23 cellular contexts compared by ENCODE assay signal in genomic region chr2:128420776-128421175, GRCh38.
DNase-seq lines count a peak whose midpoint lies in the region; ATAC-seq and TF ChIP-seq lines count a peak whose summit lies in the region.
"Had no signal": no experiment of that assay in that cellular context is flagged by ENCODE, and none has a peak within 500 bp of the region (broad histone marks: within the 10 kb centered on the region; RNA-seq: fewer than 3 reads in every experiment).

No MANE protein-coding gene starts in this region.

- H3K9ac ChIP-seq in BLaER1 (no peak overlapping the region), DND-41 (ENCODE audit: low read depth, low read length) (no peak overlapping the region)
- H3K9ac ChIP-seq: KMS-11, parathyroid adenoma had no signal

- in situ Hi-C loops in GM13977 (cut with MboI; ENCODE audit: low pct_unique_long_range_greater_than_20kb, low sequenced_read_pairs, unreplicated experiment), result no loop called here

- DNase-seq in DND-41, result peak; percentile 0
- peak; percentile 19 for DNase-seq in coronary artery (ENCODE audit: low spot score)
- DNase-seq in sciatic nerve (ENCODE audit: low spot score), result peak; percentile 35
- no peak for DNase-seq in GM13977 (ENCODE audit: low spot score)
- DNase-seq: activated CD8-positive, alpha-beta T cell treated with anti-CD3 and anti-CD28 coated beads, Interleukin-2, amount 10 ng/mL, durations not matched to agents 7 days and 5 days; activated naive CD8-positive, alpha-beta T cell treated with anti-CD3 and anti-CD28 coated beads, Interleukin-2, amount 50 U/mL, for 24 hours; CD4-positive, alpha-beta memory T cell; DMS 273 treated with DMSO at 0.1 percent for 48 hours; glutamatergic neuron; lower lobe of right lung; NCI-H1436 treated with DMSO at 0.1 percent for 48 hours; NCI-H748 treated with DMSO at 0.1 percent for 48 hours had no signal

- H3K79me2 ChIP-seq in DND-41 (ENCODE audit: insufficient read depth, low read length), result no peaks in the 10 kb centered on the region
- H3K79me2 ChIP-seq: parathyroid adenoma had no signal

- no peaks in the 10 kb centered on the region for H3K27me3 ChIP-seq in BLaER1
- no peaks in the 10 kb centered on the region for H3K27me3 ChIP-seq in DND-41 (ENCODE audit: insufficient read depth, low read length, poor library complexity)
- H3K27me3 ChIP-seq: right atrium auricular region, SJSA1, upper lobe of left lung had no signal

- intact Hi-C loops in sciatic nerve (cut with DNase I), result no loop called here

- H3K27ac ChIP-seq in BLaER1 (no peak overlapping the region), DND-41 (ENCODE audit: low read length) (no peak overlapping the region), coronary artery (no peak overlapping the region)
- H3K27ac ChIP-seq: epithelial cell of prostate, KMS-11, lower lobe of right lung, parathyroid adenoma, right atrium auricular region, SJSA1, upper lobe of left lung had no signal

- peaks cover 43% of the 10 kb centered on the region for H3K9me3 ChIP-seq in BLaER1
- H3K9me3 ChIP-seq in DND-41 (ENCODE audit: insufficient read depth, low read length, severe bottlenecking), result no peaks in the 10 kb centered on the region
- H3K9me3 ChIP-seq: lower lobe of right lung, mucosa of descending colon, right atrium auricular region, SJSA1 had no signal

- no peak overlapping the region for H2AFZ ChIP-seq in DND-41 (ENCODE audit: low read depth, low read length)
- H2AFZ ChIP-seq: parathyroid adenoma had no signal

- no peak overlapping the region for H3K4me3 ChIP-seq in BLaER1
- no peak overlapping the region for H3K4me3 ChIP-seq in DND-41 (ENCODE audit: low read depth in 1 of 2, low read length in 2 of 2)
- H3K4me3 ChIP-seq in coronary artery, result no peak overlapping the region
- H3K4me3 ChIP-seq: lower lobe of right lung, mucosa of descending colon, right atrium auricular region, SJSA1, upper lobe of left lung had no signal

- H3K4me2 ChIP-seq in BLaER1 (peak overlapping the region; percentile 48), DND-41 (ENCODE audit: insufficient read depth, low read length) (no peak overlapping the region)
- H3K4me2 ChIP-seq: KMS-11 had no signal

- H4K20me1 ChIP-seq in BLaER1 (no peaks in the 10 kb centered on the region), DND-41 (ENCODE audit: insufficient read depth, low read length) (no peaks in the 10 kb centered on the region)

- ATAC-seq in DND-41 (ENCODE audit: insufficient read depth, low read depth) (no peak), sciatic nerve (no peak), GM21447 (IDR thresholded peaks at IDR 0.05; ENCODE audit: unreplicated experiment) (no peak), HG02588 (IDR thresholded peaks at IDR 0.05; ENCODE audit: unreplicated experiment) (no peak)
- ATAC-seq: activated CD4-positive, CD25-positive, alpha-beta regulatory T cell treated with anti-CD3 and anti-CD28 coated beads, Interleukin-2, amount 50 U/mL, for 24 hours; activated CD8-positive, alpha-beta T cell treated with anti-CD3 and anti-CD28 coated beads, Interleukin-2, amount 10 ng/mL, durations not matched to agents 7 days and 5 days; activated naive CD8-positive, alpha-beta T cell treated with anti-CD3 and anti-CD28 coated beads, Interleukin-2, amount 50 U/mL, for 24 hours; lower lobe of right lung; mucosa of descending colon had no signal

- TF ChIP-seq CTCF in DND-41 (IDR thresholded peaks at IDR 0.05; ENCODE audit: borderline replicate concordance, extremely low read depth, low read length, poor library complexity, severe bottlenecking) (no peak), coronary artery (IDR thresholded peaks at IDR 0.05) (no peak), GM13977 (IDR thresholded peaks at IDR 0.05; ENCODE audit: extremely low read depth, insufficient read depth, missing control alignments) (no peak)

- no peaks in the 10 kb centered on the region for H3K36me3 ChIP-seq in BLaER1
- H3K36me3 ChIP-seq in DND-41 (ENCODE audit: insufficient read depth, low read length), result no peaks in the 10 kb centered on the region
- H3K36me3 ChIP-seq: lower lobe of right lung, right atrium auricular region, SJSA1, upper lobe of left lung had no signal

- peaks cover 31% of the 10 kb centered on the region for H3K4me1 ChIP-seq in BLaER1
- peaks cover 36% of the 10 kb centered on the region for H3K4me1 ChIP-seq in DND-41 (ENCODE audit: insufficient read depth, low read length)
- H3K4me1 ChIP-seq: lower lobe of right lung, parathyroid adenoma, right atrium auricular region had no signal
